1 cellular context compared by ENCODE assay signal in genomic region chr19:20999731-21000352, GRCh38.
A peak's percentile ranks its signal among the peaks of the same experiment; 100 is the strongest.
TF ChIP-seq lines count a peak whose summit lies in the region.

No MANE protein-coding gene starts in this region.

TF ChIP-seq in H1, 55 proteins besides CTCF, POLR2A, EP300 and RAD21 (continued from another document):
- peak; percentile 24; the same call in 1 of the 2 replicates for TF ChIP-seq CREB1 (IDR thresholded peaks at IDR 0.05)
- TF ChIP-seq JUN (IDR thresholded peaks at IDR 0.05; ENCODE audit: low read depth, low read length), result no peak
- no peak for TF ChIP-seq SIX5 (IDR thresholded peaks at IDR 0.05; ENCODE audit: low read depth, low read length)
- TF ChIP-seq CHD2 (IDR thresholded peaks at IDR 0.05; ENCODE audit: low read length), result peak; percentile 93
- TF ChIP-seq BRCA1 (IDR thresholded peaks at IDR 0.05; ENCODE audit: low read depth, low read length), result no peak
- TF ChIP-seq CHD7 (IDR thresholded peaks at IDR 0.05; ENCODE audit: insufficient replicate concordance, low read length), result no peak
- TF ChIP-seq KDM4A (IDR thresholded peaks at IDR 0.05; ENCODE audit: low read depth, low read length, severe bottlenecking), result peak; percentile 59
- TF ChIP-seq SIN3A (conservative IDR thresholded peaks at IDR 0.05 in 1 of 2, IDR thresholded peaks at IDR 0.05 in 1 of 2; ENCODE audit: low read depth in 1 of 2, low read length in 2 of 2), result 0 out of 4 replicates have a peak, but pooled peaks have one; percentile 28 to 72
- peak; percentile 99 for TF ChIP-seq PHF8 (conservative IDR thresholded peaks at IDR 0.05; ENCODE audit: low read depth, low read length)
- no peak for TF ChIP-seq NRF1 (IDR thresholded peaks at IDR 0.05; ENCODE audit: low read depth, low read length)
- TF ChIP-seq SIRT6 (IDR thresholded peaks at IDR 0.05; ENCODE audit: low read length), result no peak
- peak; percentile 85 for TF ChIP-seq SP2 (IDR thresholded peaks at IDR 0.05; ENCODE audit: low read length)
- no peak for TF ChIP-seq CBX5 (IDR thresholded peaks at IDR 0.05; ENCODE audit: low read depth, low read length)
- peak; percentile 94 for TF ChIP-seq TAF7 (optimal IDR thresholded peaks at IDR 0.05; ENCODE audit: borderline replicate concordance, low read depth, low read length)
- TF ChIP-seq SUZ12 (IDR thresholded peaks at IDR 0.05; ENCODE audit: low read length), result no peak
- TF ChIP-seq GABPA (IDR thresholded peaks at IDR 0.05; ENCODE audit: borderline replicate concordance, insufficient read depth, low read length), result 0 out of 2 replicates have a peak, but pooled peaks have one; percentile 68
- no peak for TF ChIP-seq EZH2 (IDR thresholded peaks at IDR 0.05; ENCODE audit: low read depth, low read length, severe bottlenecking)
- TF ChIP-seq GTF2F1 (IDR thresholded peaks at IDR 0.05; ENCODE audit: borderline replicate concordance, low read depth, low read length), result peak; percentile 65; the same call in 1 of the 2 replicates
- TF ChIP-seq EGR1 (IDR thresholded peaks at IDR 0.05; ENCODE audit: borderline replicate concordance, low read depth, low read length), result no peak
- TF ChIP-seq TCF12 (IDR thresholded peaks at IDR 0.05; ENCODE audit: low read depth, low read length), result no peak
- TF ChIP-seq MAX (IDR thresholded peaks at IDR 0.05), result peak; percentile 57
TF ChIP-seq in H1: peak in this region for 16.
